18 cellular contexts compared by ENCODE assay signal in genomic region chr19:3213159-3213558, GRCh38. TPM values are rescaled to one million over a fixed set of nuclear protein-coding genes. Genes with fewer than 3 reads are reported as not detected.
DNase-seq lines count a peak whose midpoint lies in the region; ATAC-seq, FAIRE-seq and TF ChIP-seq lines count a peak whose summit lies in the region.
"Had no signal": no experiment of that assay in that cellular context is flagged by ENCODE, and none has a peak within 500 bp of the region (broad histone marks: within the 10 kb centered on the region; RNA-seq: fewer than 3 reads in every experiment).

No MANE protein-coding gene starts in this region.

- H3K9me2 ChIP-seq in OCI-LY7 (ENCODE audit: insufficient read depth, low read length) = no peaks in the 10 kb centered on the region

- peak overlapping the region; percentile 38; the same call in 1 of the 2 replicates for H2AFZ ChIP-seq in OCI-LY7 (ENCODE audit: low read length)
- H2AFZ ChIP-seq in K562 (ENCODE audit: low read depth, low read length) = no peak overlapping the region
- no peak overlapping the region for H2AFZ ChIP-seq in osteoblast (ENCODE audit: low read length)

- no TSS peak for BruUV-seq in OCI-LY7 (replicated peaks; lab: Mats Ljungman, UMichigan)
- no TSS peak for BruUV-seq in K562 (replicated peaks; lab: Mats Ljungman, UMichigan)

- TF ChIP-seq POLR2A in K562 (conservative IDR thresholded peaks at IDR 0.05) = no peak

- H3K4me3 Mint-ChIP-seq in activated CD8-positive, alpha-beta T cell treated with anti-CD3 and anti-CD28 coated beads, Interleukin-2, amount 10 ng/mL, durations not matched to agents 7 days and 5 days = no peak overlapping the region
- H3K4me3 Mint-ChIP-seq in activated CD8-positive, alpha-beta T cell treated with anti-CD3 and anti-CD28 coated beads for 36 hours = no peak overlapping the region
- H3K4me3 Mint-ChIP-seq: CD4-positive, alpha-beta memory T cell had no signal

- no peak for ATAC-seq in activated CD8-positive, alpha-beta T cell treated with anti-CD3 and anti-CD28 coated beads, Interleukin-2, amount 10 ng/mL, durations not matched to agents 7 days and 5 days
- ATAC-seq in activated CD8-positive, alpha-beta T cell treated with anti-CD3 and anti-CD28 coated beads for 36 hours = no peak
- no peak for ATAC-seq in K562

- H3K4me3 ChIP-seq in OCI-LY7 (ENCODE audit: low read depth, low read length, poor library complexity, severe bottlenecking) = no peak overlapping the region
- H3K4me3 ChIP-seq in K562 = no peak overlapping the region
- no peak overlapping the region for H3K4me3 ChIP-seq in osteoblast (ENCODE audit: insufficient read depth, low read length)

- no peak for TF ChIP-seq RAD21 in K562 (CRISPR knock-in tag; conservative IDR thresholded peaks at IDR 0.05 in 1 of 2, IDR thresholded peaks at IDR 0.05 in 1 of 2)

- peak overlapping the region; percentile 16 for H3K27ac Mint-ChIP-seq in activated CD8-positive, alpha-beta T cell treated with anti-CD3 and anti-CD28 coated beads, Interleukin-2, amount 10 ng/mL, durations not matched to agents 7 days and 5 days
- H3K27ac Mint-ChIP-seq in activated CD8-positive, alpha-beta T cell treated with anti-CD3 and anti-CD28 coated beads for 36 hours = no peak overlapping the region
- H3K27ac Mint-ChIP-seq: CD4-positive, alpha-beta memory T cell had no signal

- H3K27me3 Mint-ChIP-seq in activated CD8-positive, alpha-beta T cell treated with anti-CD3 and anti-CD28 coated beads, Interleukin-2, amount 10 ng/mL, durations not matched to agents 7 days and 5 days (ENCODE audit: low read depth) = no peaks in the 10 kb centered on the region
- no peaks in the 10 kb centered on the region for H3K27me3 Mint-ChIP-seq in activated CD8-positive, alpha-beta T cell treated with anti-CD3 and anti-CD28 coated beads for 36 hours
- H3K27me3 Mint-ChIP-seq: CD4-positive, alpha-beta memory T cell had no signal

- no peaks in the 10 kb centered on the region for H3K9me3 Mint-ChIP-seq in activated CD8-positive, alpha-beta T cell treated with anti-CD3 and anti-CD28 coated beads, Interleukin-2, amount 10 ng/mL, durations not matched to agents 7 days and 5 days (ENCODE audit: insufficient read depth)
- no peaks in the 10 kb centered on the region for H3K9me3 Mint-ChIP-seq in activated CD8-positive, alpha-beta T cell treated with anti-CD3 and anti-CD28 coated beads for 36 hours

- no peak for TF ChIP-seq EP300 in K562 (IDR thresholded peaks at IDR 0.05; ENCODE audit: low read length)

- WGBS in K562 (ENCODE audit: insufficient coverage, low coverage, missing lambda C conversion rate) = 86% methylated on average over 6 of the region's 7 CpGs

- H3K79me2 ChIP-seq in OCI-LY7 (ENCODE audit: insufficient read depth, low read depth, low read length) (no peaks in the 10 kb centered on the region), K562 (ENCODE audit: control insufficient read depth, insufficient read depth, low read length) (no peaks in the 10 kb centered on the region), osteoblast (ENCODE audit: insufficient read depth, low read length) (no peaks in the 10 kb centered on the region)

- H3K9ac ChIP-seq in K562 (ENCODE audit: insufficient read depth in 1 of 2, low read depth in 2 of 2, low read length in 2 of 2) = no peak overlapping the region; a peak in 1 of 4 replicates

- H3K27me3 ChIP-seq in K562 (ENCODE audit: control insufficient read depth in 2 of 2, insufficient read depth in 2 of 2, low read length in 2 of 2) (no peaks in the 10 kb centered on the region), osteoblast (ENCODE audit: insufficient read depth, low read length) (no peaks in the 10 kb centered on the region)

- TF ChIP-seq CTCF in activated CD8-positive, alpha-beta T cell treated with anti-CD3 and anti-CD28 coated beads for 36 hours (IDR thresholded peaks at IDR 0.05) = no peak
- TF ChIP-seq CTCF in OCI-LY7 (conservative IDR thresholded peaks at IDR 0.05; ENCODE audit: low read length) (no peak), K562 (IDR thresholded peaks at IDR 0.05 in 2 of 3, conservative IDR thresholded peaks at IDR 0.05 in 1 of 3; ENCODE audit: insufficient read depth in 2 of 3, low read depth in 1 of 3, low read length in 3 of 3) (no peak), osteoblast (IDR thresholded peaks at IDR 0.05; ENCODE audit: extremely low read depth, low read depth, low read length) (no peak)

- peak overlapping the region; percentile 52 for H3K4me2 ChIP-seq in OCI-LY7 (ENCODE audit: low read length)
- no peak overlapping the region for H3K4me2 ChIP-seq in K562 (ENCODE audit: insufficient read depth, low read length)
- no peak overlapping the region for H3K4me2 ChIP-seq in osteoblast (ENCODE audit: insufficient read depth, low read length)

- DNase-seq in activated CD8-positive, alpha-beta T cell treated with anti-CD3 and anti-CD28 coated beads, Interleukin-2, amount 10 ng/mL, durations not matched to agents 7 days and 5 days = no peak
- no peak for DNase-seq in activated CD8-positive, alpha-beta T cell treated with anti-CD3 and anti-CD28 coated beads for 36 hours
- DNase-seq in OCI-LY7 (ENCODE audit: low spot score) (peak; percentile 24), K562 (ENCODE audit: extremely low read depth in 1 of 4, low spot score in 3 of 4) (no peak), osteoblast (ENCODE audit: insufficient read length, low spot score, missing footprints) (peak; percentile 29), middle frontal gyrus (ENCODE audit: extremely low spot score, low spot score) (no peak), cerebellar cortex (ENCODE audit: low spot score) (no peak), NCI-H2107 (lab: John Stamatoyannopoulos, UW) (no peak)
- DNase-seq: C1 segment of cervical spinal cord; CD4-positive, alpha-beta memory T cell; DND-41; GF-D8; HCEC 1CT; IMR-90 had no signal

- H3K27ac ChIP-seq in OCI-LY7 (ENCODE audit: low read depth, low read length, poor library complexity, severe bottlenecking) (peak overlapping the region; percentile 65), K562 (ENCODE audit: extremely low read depth, low read depth, low read length) (no peak overlapping the region), osteoblast (ENCODE audit: low read depth, low read length) (no peak overlapping the region)
- H3K27ac ChIP-seq: 22Rv1 had no signal

- POLR2A ChIA-PET in activated CD8-positive, alpha-beta T cell treated with anti-CD3 and anti-CD28 coated beads, Interleukin-2, amount 10 ng/mL, durations not matched to agents 7 days and 5 days (lab: Charles Lee) = no interaction called here
- POLR2A ChIA-PET in activated CD8-positive, alpha-beta T cell treated with anti-CD3 and anti-CD28 coated beads for 36 hours (lab: Charles Lee) = no interaction called here
- POLR2A ChIA-PET in OCI-LY7 (lab: Charles Lee) (interaction anchor here (0.7 to 1.1 kb wide), 2 partner anchors 63 to 262 kb away, joined by 3 to 4 read pairs; no protein-coding TSS in a partner anchor), K562 (lab: Yijun Ruan, JAX) (interaction anchor here (0.6 kb wide), 1 partner anchor 14 kb away, joined by 3 read pairs; no protein-coding TSS in a partner anchor)

- peaks cover 11% of the 10 kb centered on the region; the same call in 1 of the 2 replicates for H3K36me3 ChIP-seq in OCI-LY7 (ENCODE audit: insufficient read depth, low read length)
- H3K36me3 ChIP-seq in K562 (ENCODE audit: control insufficient read depth, insufficient read depth, low read length) = peaks cover 12% of the 10 kb centered on the region; the same call in 2 of the 3 replicates
- H3K36me3 ChIP-seq in osteoblast (ENCODE audit: insufficient read depth, low read length) = no peaks in the 10 kb centered on the region

- CTCF ChIA-PET in activated CD8-positive, alpha-beta T cell treated with anti-CD3 and anti-CD28 coated beads, Interleukin-2, amount 10 ng/mL, durations not matched to agents 7 days and 5 days (lab: Charles Lee) = no interaction called here
- CTCF ChIA-PET in activated CD8-positive, alpha-beta T cell treated with anti-CD3 and anti-CD28 coated beads for 36 hours (lab: Charles Lee) = interaction anchor here (1.5 kb wide), 1 partner anchor 11 kb away, joined by 5 read pairs; the partner anchor contains the start of gene CELF5
- CTCF ChIA-PET in OCI-LY7 (lab: Charles Lee; ENCODE audit: unreplicated experiment) = no interaction called here
- CTCF ChIA-PET in K562 (lab: Yijun Ruan, JAX; ENCODE audit: low intra/inter-chr PET ratio) = no interaction called here

- FAIRE-seq in K562 (lab: Jason Lieb, UNC) = no peak
- FAIRE-seq: GM19239 had no signal

- H3K9me3 ChIP-seq in OCI-LY7 (ENCODE audit: low read length) (no peaks in the 10 kb centered on the region), K562 (replicated peaks; ENCODE audit: control insufficient read depth, insufficient read depth, low read depth, low read length) (no peaks in the 10 kb centered on the region), osteoblast (ENCODE audit: low read depth, low read length) (no peaks in the 10 kb centered on the region)

- H3K36me3 Mint-ChIP-seq in activated CD8-positive, alpha-beta T cell treated with anti-CD3 and anti-CD28 coated beads, Interleukin-2, amount 10 ng/mL, durations not matched to agents 7 days and 5 days (ENCODE audit: low read depth) = no peaks in the 10 kb centered on the region
- H3K36me3 Mint-ChIP-seq in activated CD8-positive, alpha-beta T cell treated with anti-CD3 and anti-CD28 coated beads for 36 hours (ENCODE audit: low read depth) = peaks cover 4% of the 10 kb centered on the region

- H3K4me1 Mint-ChIP-seq in activated CD8-positive, alpha-beta T cell treated with anti-CD3 and anti-CD28 coated beads, Interleukin-2, amount 10 ng/mL, durations not matched to agents 7 days and 5 days (ENCODE audit: low read depth) = no peaks in the 10 kb centered on the region
- no peaks in the 10 kb centered on the region for H3K4me1 Mint-ChIP-seq in activated CD8-positive, alpha-beta T cell treated with anti-CD3 and anti-CD28 coated beads for 36 hours (ENCODE audit: low read depth)

- intact Hi-C loops in activated CD8-positive, alpha-beta T cell treated with anti-CD3 and anti-CD28 coated beads for 36 hours (cut with micrococcal nuclease) = no loop called here
- intact Hi-C loops in OCI-LY7 (cut with micrococcal nuclease; ENCODE audit: unreplicated experiment) = no loop called here
- intact Hi-C loops in K562 (cut with micrococcal nuclease) = no loop called here

- peaks cover 3% of the 10 kb centered on the region for H3K9me1 ChIP-seq in K562 (ENCODE audit: control insufficient read depth, insufficient read depth, low read length)

- no peaks in the 10 kb centered on the region for H4K20me1 ChIP-seq in OCI-LY7 (ENCODE audit: insufficient read depth, low read length)
- peaks cover 10% of the 10 kb centered on the region; the same call in 1 of the 2 replicates for H4K20me1 ChIP-seq in K562 (replicated peaks; ENCODE audit: control insufficient read depth, insufficient read depth, low read length)
- H4K20me1 ChIP-seq in osteoblast (ENCODE audit: insufficient read depth, low read length) = peaks cover 5% of the 10 kb centered on the region

- H3K4me1 ChIP-seq in OCI-LY7 (ENCODE audit: insufficient read depth, low read length, poor library complexity, severe bottlenecking) (peaks cover 20% of the 10 kb centered on the region), K562 (replicated peaks in 1 of 2; ENCODE audit: control insufficient read depth in 2 of 2, insufficient read depth in 2 of 2, low read length in 2 of 2) (peaks cover 0 to 28% of the 10 kb centered on the region in 2 experiments; a peak in 2 of 5 replicates), osteoblast (ENCODE audit: insufficient read depth, low read length) (no peaks in the 10 kb centered on the region)

- in situ Hi-C loops in K562 (cut with MboI) = no loop called here

RNA-seq across cellular contexts. Expression of gene CELF5, which starts 11.3 kb away (rescaled TPM):
- under 1 TPM; 0.55 to 0.61 TPM for total RNA-seq in activated CD8-positive, alpha-beta T cell treated with anti-CD3 and anti-CD28 coated beads, Interleukin-2, amount 10 ng/mL, durations not matched to agents 7 days and 5 days
- under 1 TPM; 0.20 to 0.56 TPM for total RNA-seq in activated CD8-positive, alpha-beta T cell treated with anti-CD3 and anti-CD28 coated beads for 36 hours
- total RNA-seq in OCI-LY7 (2014; rRNA removed; shearing (Covaris generic)) = 0.13 TPM in 1 of 2 replicates, not detected in the other
- total RNA-seq in OCI-LY7 (2022) = not detected in 2 replicates
- 0.18 and 0.69 TPM in 2 replicates for total RNA-seq in K562 (2011; cell fraction: chromatin; rRNA removed; ENCODE audit: low replicate concordance)
- total RNA-seq in K562 (2011; cell fraction: nucleolus; rRNA removed) = 0.50 and 0.53 TPM in 2 replicates
- 0.81 and 0.99 TPM in 2 replicates for total RNA-seq in K562 (2011; cell fraction: nucleoplasm; rRNA removed)
- total RNA-seq in K562 (2014; rRNA removed) = 0.05 and 0.73 TPM in 2 replicates
- 0.07 and 0.26 TPM in 2 replicates for total RNA-seq in K562 (2014; rRNA removed; fragmentation: Illumina TruSeq; extraction: Trizol)
- total RNA-seq in K562 (2015; rRNA removed; fragmentation: Illumina TruSeq; extraction: Trizol) = 0.36 and 0.41 TPM in 2 replicates
- total RNA-seq in K562 (2021) = 0.29 and 0.49 TPM in 2 replicates
- polyA plus RNA-seq in K562 (2011; rRNA removed) = 0.28 and 0.38 TPM in 2 replicates
- 0.21 and 0.25 TPM in 2 replicates for polyA plus RNA-seq in K562 (2011; cell fraction: cytosol; rRNA removed)
- polyA plus RNA-seq in K562 (2011; cell fraction: nucleus; rRNA removed) = 1.4 and 2.7 TPM in 2 replicates
- 0.52 and 0.54 TPM in 2 replicates for polyA plus RNA-seq in K562 (2012)
- polyA plus RNA-seq in K562 (2014; fragmentation: Illumina TruSeq; extraction: Trizol) = 0.22 and 0.39 TPM in 2 replicates
- polyA plus RNA-seq in K562 (2014; fragmentation: Nextera tagmentation; extraction: Ambion mirVana) = under 1 TPM; 0.01 to 0.07 TPM
- polyA plus RNA-seq in K562 (2014; rRNA removed) = 0.27 and 0.56 TPM in 2 replicates
- 0.18 and 0.30 TPM in 2 replicates for polyA minus RNA-seq in K562 (2011; rRNA and poly(A)+ RNA removed)
- polyA minus RNA-seq in K562 (2011; cell fraction: cytosol; rRNA and poly(A)+ RNA removed) = not detected in 2 replicates
- 0.27 and 0.44 TPM in 2 replicates for polyA minus RNA-seq in K562 (2011; cell fraction: nucleus; rRNA and poly(A)+ RNA removed)
- not detected in 2 replicates for total RNA-seq in osteoblast
- total RNA-seq: IMR-90 had no signal

RNA-seq across cellular contexts. Expression of gene NCLN, which starts 27.4 kb away (rescaled TPM):
- total RNA-seq in activated CD8-positive, alpha-beta T cell treated with anti-CD3 and anti-CD28 coated beads, Interleukin-2, amount 10 ng/mL, durations not matched to agents 7 days and 5 days = 10 to 100 TPM; 66.3 to 67.3 TPM
- total RNA-seq in activated CD8-positive, alpha-beta T cell treated with anti-CD3 and anti-CD28 coated beads for 36 hours = 10 to 100 TPM; 55.9 to 56.8 TPM
- total RNA-seq in OCI-LY7 (2014; rRNA removed; shearing (Covaris generic)) = 33.2 and 49.2 TPM in 2 replicates
- total RNA-seq in OCI-LY7 (2022) (52.7 and 61.9 TPM in 2 replicates), K562 (2014; rRNA removed) (49.3 and 79.1 TPM in 2 replicates), K562 (2014; rRNA removed; fragmentation: Illumina TruSeq; extraction: Trizol) (11.6 and 20.2 TPM in 2 replicates), K562 (2015; rRNA removed; fragmentation: Illumina TruSeq; extraction: Trizol) (39.7 and 47.4 TPM in 2 replicates), K562 (2021) (120 and 126 TPM in 2 replicates), osteoblast (37.7 and 39.4 TPM in 2 replicates)
- total RNA-seq in K562 (2011; cell fraction: chromatin; rRNA removed; ENCODE audit: low replicate concordance) = 48.8 and 166 TPM in 2 replicates
- 171 and 189 TPM in 2 replicates for total RNA-seq in K562 (2011; cell fraction: nucleolus; rRNA removed)
- total RNA-seq in K562 (2011; cell fraction: nucleoplasm; rRNA removed) = 87.3 and 91.6 TPM in 2 replicates
- polyA plus RNA-seq in K562 (2011; rRNA removed) (39.6 and 55.9 TPM in 2 replicates), K562 (2014; fragmentation: Illumina TruSeq; extraction: Trizol) (25.6 and 56.1 TPM in 2 replicates), K562 (2014; fragmentation: Nextera tagmentation; extraction: Ambion mirVana) (1 to 10 TPM; 3.8 to 5.9 TPM), K562 (2014; rRNA removed) (58.0 and 62.8 TPM in 2 replicates)
- 53.3 and 119 TPM in 2 replicates for polyA plus RNA-seq in K562 (2011; cell fraction: cytosol; rRNA removed)
- 113 and 190 TPM in 2 replicates for polyA plus RNA-seq in K562 (2011; cell fraction: nucleus; rRNA removed)
- polyA plus RNA-seq in K562 (2012) = 69.1 and 86.6 TPM in 2 replicates
- polyA minus RNA-seq in K562 (2011; rRNA and poly(A)+ RNA removed) = 11.0 and 30.4 TPM in 2 replicates
- polyA minus RNA-seq in K562 (2011; cell fraction: cytosol; rRNA and poly(A)+ RNA removed) = 50.3 and 58.3 TPM in 2 replicates
- polyA minus RNA-seq in K562 (2011; cell fraction: nucleus; rRNA and poly(A)+ RNA removed) = 23.9 and 31.8 TPM in 2 replicates

RNA-seq across cellular contexts. Expression of gene S1PR4, which starts 34.6 kb away (rescaled TPM):
- total RNA-seq in activated CD8-positive, alpha-beta T cell treated with anti-CD3 and anti-CD28 coated beads, Interleukin-2, amount 10 ng/mL, durations not matched to agents 7 days and 5 days = 100 to 1,000 TPM; 140 TPM
- 10 to 100 TPM; 48.5 to 51.9 TPM for total RNA-seq in activated CD8-positive, alpha-beta T cell treated with anti-CD3 and anti-CD28 coated beads for 36 hours
- total RNA-seq in OCI-LY7 (2014; rRNA removed; shearing (Covaris generic)) = 25.9 and 34.1 TPM in 2 replicates
- total RNA-seq in OCI-LY7 (2022) (25.8 and 26.5 TPM in 2 replicates), K562 (2014; rRNA removed) (not detected in 2 replicates), K562 (2014; rRNA removed; fragmentation: Illumina TruSeq; extraction: Trizol) (not detected in 2 replicates), K562 (2015; rRNA removed; fragmentation: Illumina TruSeq; extraction: Trizol) (not detected in 2 replicates), K562 (2021) (0.18 and 0.27 TPM in 2 replicates), osteoblast (not detected in 2 replicates)
- not detected in 2 replicates for total RNA-seq in K562 (2011; cell fraction: chromatin; rRNA removed; ENCODE audit: low replicate concordance)
- total RNA-seq in K562 (2011; cell fraction: nucleolus; rRNA removed) = not detected in 2 replicates
- not detected in 2 replicates for total RNA-seq in K562 (2011; cell fraction: nucleoplasm; rRNA removed)
- polyA plus RNA-seq in K562 (2011; rRNA removed) (not detected in 2 replicates), K562 (2014; fragmentation: Illumina TruSeq; extraction: Trizol) (not detected in 2 replicates), K562 (2014; fragmentation: Nextera tagmentation; extraction: Ambion mirVana) (not detected), K562 (2014; rRNA removed) (0.07 TPM in 1 of 2 replicates, not detected in the other)
- polyA plus RNA-seq in K562 (2011; cell fraction: cytosol; rRNA removed) = 0.04 TPM in 1 of 2 replicates, not detected in the other
- polyA plus RNA-seq in K562 (2011; cell fraction: nucleus; rRNA removed) = 0.08 and 0.53 TPM in 2 replicates
- polyA plus RNA-seq in K562 (2012) = not detected in 2 replicates
- not detected in 2 replicates for polyA minus RNA-seq in K562 (2011; rRNA and poly(A)+ RNA removed)
- not detected in 2 replicates for polyA minus RNA-seq in K562 (2011; cell fraction: cytosol; rRNA and poly(A)+ RNA removed)
- polyA minus RNA-seq in K562 (2011; cell fraction: nucleus; rRNA and poly(A)+ RNA removed) = 0.13 TPM in 1 of 2 replicates, not detected in the other
- total RNA-seq: A673, H4, IMR-90 had no signal
- polyA plus RNA-seq: IMR-90 had no signal

Comparison
In these comparisons a context has a peak if more than half of its experiments do, and no peak if none do; other contexts are left out.
1. DNase-seq: peak in OCI-LY7 (single experiment) and osteoblast (single experiment); none in activated CD8-positive, alpha-beta T cell treated with anti-CD3 and anti-CD28 coated beads, Interleukin-2, amount 10 ng/mL, durations not matched to agents 7 days and 5 days (single experiment), activated CD8-positive, alpha-beta T cell treated with anti-CD3 and anti-CD28 coated beads for 36 hours (single experiment), K562 (0 of 4), middle frontal gyrus (single experiment), cerebellar cortex (single experiment) and NCI-H2107 (single experiment).
2. RNA of gene S1PR4, which starts 34.6 kb away (total RNA-seq): 140 TPM in activated CD8-positive, alpha-beta T cell treated with anti-CD3 and anti-CD28 coated beads, Interleukin-2, amount 10 ng/mL, durations not matched to agents 7 days and 5 days, 48.5 to 51.9 TPM in activated CD8-positive, alpha-beta T cell treated with anti-CD3 and anti-CD28 coated beads for 36 hours and 25.8 to 34.1 TPM in OCI-LY7; 0.18 to 0.27 TPM in K562 and not detected in osteoblast; every median in the first group is over 10 times any median in the second.
3. POLR2A ChIA-PET loops: an anchor here in OCI-LY7 (0.7 to 1.1 kb wide) and K562 (0.6 kb wide); none called in activated CD8-positive, alpha-beta T cell treated with anti-CD3 and anti-CD28 coated beads, Interleukin-2, amount 10 ng/mL, durations not matched to agents 7 days and 5 days and activated CD8-positive, alpha-beta T cell treated with anti-CD3 and anti-CD28 coated beads for 36 hours.